Comparison of ENCODE assay signal across 20 cellular contexts in genomic region chr7:158361326-158361946, GRCh38.
"Had no signal": no experiment of that assay in that cellular context is flagged by ENCODE, and none has a peak within 500 bp of the region (broad histone marks: within the 10 kb centered on the region; RNA-seq: fewer than 3 reads in every experiment).

No MANE protein-coding gene starts in this region.

- H3K9me3 Mint-ChIP-seq: endodermal cell, neural progenitor cell, type B pancreatic cell had no signal

- H3K4me1 ChIP-seq: body of pancreas, colonic mucosa, foreskin keratinocyte, neural progenitor cell, pancreas, SJCRH30, testis had no signal

- H3K4me1 Mint-ChIP-seq: activated CD4-positive, alpha-beta T cell treated with anti-CD3 and anti-CD28 coated beads for 36 hours; activated naive CD8-positive, alpha-beta T cell treated with anti-CD3 and anti-CD28 coated beads, Interleukin-2, amount 10 ng/mL, durations not matched to agents 7 days and 5 days had no signal

- H3K27ac Mint-ChIP-seq: activated CD4-positive, alpha-beta T cell treated with anti-CD3 and anti-CD28 coated beads for 36 hours; activated naive CD8-positive, alpha-beta T cell treated with anti-CD3 and anti-CD28 coated beads, Interleukin-2, amount 10 ng/mL, durations not matched to agents 7 days and 5 days; activated T-helper 1 cell treated with anti-CD3 and anti-CD28 coated beads, Interleukin-12 subunit alpha, Interleukin-12 subunit beta, Interleukin-2, Interleukin-4 antibody, amounts not matched to agents 30 ng/mL and 10 ng/mL and 1 ng/mL, durations not matched to agents 14 hours and 24 hours and 36 hours; endodermal cell; neural progenitor cell; T-helper 17 cell; type B pancreatic cell had no signal

- DNase-seq: activated CD4-positive, alpha-beta T cell treated with anti-CD3 and anti-CD28 coated beads for 36 hours; activated CD4-positive, alpha-beta T cell treated with anti-CD3 and anti-CD28 coated beads, Interleukin-2, amount 50 U/mL, for 48 hours; activated naive CD4-positive, alpha-beta T cell; activated naive CD8-positive, alpha-beta T cell treated with anti-CD3 and anti-CD28 coated beads, Interleukin-2, amount 10 ng/mL, durations not matched to agents 7 days and 5 days; activated T-cell treated with anti-CD3 and anti-CD28 coated beads for 4 hours; colonic mucosa; endodermal cell; foreskin keratinocyte; left colon; midbrain; SJCRH30; T-helper 17 cell; testis had no signal

- H3K4me3 Mint-ChIP-seq: activated CD4-positive, alpha-beta T cell treated with anti-CD3 and anti-CD28 coated beads for 36 hours; activated naive CD8-positive, alpha-beta T cell treated with anti-CD3 and anti-CD28 coated beads, Interleukin-2, amount 10 ng/mL, durations not matched to agents 7 days and 5 days; activated T-helper 1 cell treated with anti-CD3 and anti-CD28 coated beads, Interleukin-12 subunit alpha, Interleukin-12 subunit beta, Interleukin-2, Interleukin-4 antibody, amounts not matched to agents 30 ng/mL and 10 ng/mL and 1 ng/mL, durations not matched to agents 14 hours and 24 hours and 36 hours; endodermal cell; T-helper 17 cell; type B pancreatic cell had no signal

- H3K4me3 ChIP-seq: body of pancreas, colonic mucosa, hepatocyte, lung, neural progenitor cell, pancreas, SJCRH30, testis had no signal

- H3K36me3 ChIP-seq: colonic mucosa, neural progenitor cell, pancreas, SJCRH30 had no signal

- H3K36me3 Mint-ChIP-seq: activated naive CD8-positive, alpha-beta T cell treated with anti-CD3 and anti-CD28 coated beads, Interleukin-2, amount 10 ng/mL, durations not matched to agents 7 days and 5 days; neural progenitor cell; type B pancreatic cell had no signal

- ATAC-seq: activated CD4-positive, alpha-beta T cell treated with anti-CD3 and anti-CD28 coated beads for 36 hours; body of pancreas; foreskin keratinocyte; left colon; pancreas; T-helper 17 cell had no signal

- H3K27me3 Mint-ChIP-seq: activated naive CD8-positive, alpha-beta T cell treated with anti-CD3 and anti-CD28 coated beads, Interleukin-2, amount 10 ng/mL, durations not matched to agents 7 days and 5 days had no signal

- H3K9me3 ChIP-seq: body of pancreas, colonic mucosa, pancreas, SJCRH30, testis had no signal
